In the genomic region with DNA sequence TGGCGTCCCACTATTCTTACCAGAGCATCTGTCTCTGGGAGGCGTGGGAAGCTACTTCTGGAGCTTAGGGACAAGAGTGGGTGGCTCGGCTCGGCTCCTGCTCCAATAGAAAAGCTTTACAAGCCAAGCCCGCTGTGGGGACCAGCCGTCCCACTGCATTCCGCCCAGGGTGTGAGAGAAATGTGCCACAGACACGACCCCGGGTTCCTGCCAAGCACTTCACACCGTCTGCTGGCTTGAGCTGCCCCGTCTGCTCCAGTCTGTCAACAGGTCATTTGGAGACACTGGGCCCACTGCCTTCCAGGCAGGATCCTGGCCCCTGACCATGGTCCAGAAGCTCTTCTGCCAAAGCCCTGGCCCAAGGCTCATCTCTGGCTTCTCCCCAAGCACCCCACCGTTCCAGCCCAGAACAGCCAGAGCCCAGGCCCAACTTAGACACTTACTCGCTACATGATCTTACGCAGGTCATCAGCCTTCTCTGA, we compare ENCODE assay signal across 16 cellular contexts. TPM values are rescaled to one million over a fixed set of nuclear protein-coding genes. Genes with fewer than 3 reads are reported as not detected.
DNase-seq lines count a peak whose midpoint lies in the region; ATAC-seq and TF ChIP-seq lines count a peak whose summit lies in the region.
"Had no signal": no experiment of that assay in that cellular context is flagged by ENCODE, and none has a peak within 500 bp of the region (broad histone marks: within the 10 kb centered on the region; RNA-seq: fewer than 3 reads in every experiment).

No MANE protein-coding gene starts in this region.

- H3K36me3 Mint-ChIP-seq in WTC11 = peaks cover 22% of the 10 kb centered on the region
- H3K36me3 Mint-ChIP-seq: activated naive CD8-positive, alpha-beta T cell had no signal

- POLR2A ChIA-PET in WTC11 (lab: Charles Lee) = no interaction called here
- POLR2A ChIA-PET in HEK293T (lab: Yijun Ruan, JAX) = no interaction called here

- peaks cover 29% of the 10 kb centered on the region for H3K4me1 Mint-ChIP-seq in WTC11

- no peaks in the 10 kb centered on the region for H3K9me3 Mint-ChIP-seq in WTC11
- H3K9me3 Mint-ChIP-seq: activated CD4-positive, alpha-beta memory T cell treated with anti-CD3 and anti-CD28 coated beads for 36 hours; naive B cell; T-cell had no signal

- H3K36me3 ChIP-seq in esophagus squamous epithelium = peaks cover 15 to 78% (median 20%) of the 10 kb centered on the region in 3 donors

- H3K27ac Mint-ChIP-seq in WTC11 = peak overlapping the region; percentile 34
- H3K27ac Mint-ChIP-seq: activated CD4-positive, alpha-beta memory T cell treated with anti-CD3 and anti-CD28 coated beads for 36 hours; activated naive CD8-positive, alpha-beta T cell; T-cell had no signal

- TF ChIP-seq CTCF in WTC11 (IDR thresholded peaks at IDR 0.05) (no peak), esophagus squamous epithelium (IDR thresholded peaks at IDR 0.05) (no peak)

- H3K4me1 ChIP-seq in esophagus squamous epithelium = peaks cover 17 to 78% (median 46%) of the 10 kb centered on the region in 3 donors

- 58 to 72% methylated on average over 2 to 7 of the region's 14 CpGs for WGBS in esophagus squamous epithelium, 2 donors

- no peaks in the 10 kb centered on the region for H3K27me3 Mint-ChIP-seq in WTC11 (ENCODE audit: low read depth)
- H3K27me3 Mint-ChIP-seq: activated CD4-positive, alpha-beta memory T cell treated with anti-CD3 and anti-CD28 coated beads for 36 hours; activated naive CD8-positive, alpha-beta T cell; naive B cell; T-cell had no signal

- no peaks in the 10 kb centered on the region for H3K27me3 ChIP-seq in esophagus squamous epithelium

- H3K27ac ChIP-seq in esophagus squamous epithelium (peak overlapping the region in 3 of 4 donors; percentile 6 to 75 (median 39)), temporal lobe (ENCODE audit: low read depth, low read length) (peak overlapping the region; percentile 45)

- ATAC-seq in WTC11 (no peak), GM21526 (IDR thresholded peaks at IDR 0.05; ENCODE audit: low FRiP score, unreplicated experiment) (no peak)
- ATAC-seq: T-cell had no signal

- H3K4me3 Mint-ChIP-seq in WTC11 = no peak overlapping the region
- H3K4me3 Mint-ChIP-seq: activated CD4-positive, alpha-beta memory T cell treated with anti-CD3 and anti-CD28 coated beads for 36 hours; activated naive CD8-positive, alpha-beta T cell; T-cell had no signal

- TF ChIP-seq POLR2A in esophagus squamous epithelium (IDR thresholded peaks at IDR 0.05) = no peak

- no peak overlapping the region for H3K4me3 ChIP-seq in esophagus squamous epithelium
- H3K4me3 ChIP-seq: HAP-1 had no signal

- H3K9me3 ChIP-seq in esophagus squamous epithelium = no peaks in the 10 kb centered on the region
- H3K9me3 ChIP-seq: HAP-1 had no signal

- CTCF ChIA-PET in WTC11 (lab: Charles Lee) = interaction anchor here (0.9 to 1.6 kb wide), 3 partner anchors 10 to 28 kb away, joined by 3 to 6 read pairs (median 3); no protein-coding TSS in a partner anchor
- CTCF ChIA-PET in HEK293T (lab: Yijun Ruan, JAX) = interaction anchor here (0.5 to 1.2 kb wide), 2 partner anchors 11 to 35 kb away, joined by 3 to 4 read pairs; no protein-coding TSS in a partner anchor

- intact Hi-C loops in esophagus squamous epithelium (cut with DNase I) = no loop called here

- DNase-seq in WTC11 (ENCODE audit: low spot score) (no peak), esophagus squamous epithelium (lab: John Stamatoyannopoulos, UW) (no peak), midbrain (lab: John Stamatoyannopoulos, UW) (peak; percentile 29), GM19238 (ENCODE audit: insufficient read length, low spot score) (no peak), HEK293T (ENCODE audit: extremely low spot score) (no peak), T-helper 9 cell (no peak)
- DNase-seq: activated CD4-positive, alpha-beta memory T cell treated with anti-CD3 and anti-CD28 coated beads for 36 hours; effector CD8-positive, alpha-beta T cell; naive B cell; stimulated activated CD4-positive, alpha-beta T cell treated with anti-CD3 and anti-CD28 coated beads, Interleukin-12 subunit alpha, Interleukin-12 subunit beta, amount 100 ng/mL, for 4 hours; stimulated activated CD8-positive, alpha-beta memory T cell treated with anti-CD3 and anti-CD28 coated beads, Interleukin-4, amount 100 ng/mL, for 48 hours; T-cell had no signal

TF ChIP-seq in WTC11, 78 proteins besides CTCF, POLR2A, EP300 and RAD21:
- TF ChIP-seq SP1 (CRISPR knock-in tag; conservative IDR thresholded peaks at IDR 0.05) (no peak), ELF4 (CRISPR knock-in tag; IDR thresholded peaks at IDR 0.05; ENCODE audit: low read depth) (no peak), TCF7 (CRISPR knock-in tag; IDR thresholded peaks at IDR 0.05; ENCODE audit: low read depth) (no peak), ZNF423 (CRISPR knock-in tag; IDR thresholded peaks at IDR 0.05) (no peak), ZNF263 (CRISPR knock-in tag; IDR thresholded peaks at IDR 0.05; ENCODE audit: low read depth) (no peak), ZNF219 (CRISPR knock-in tag; IDR thresholded peaks at IDR 0.05; ENCODE audit: borderline replicate concordance) (no peak)
- TF ChIP-seq, protein P1, sequence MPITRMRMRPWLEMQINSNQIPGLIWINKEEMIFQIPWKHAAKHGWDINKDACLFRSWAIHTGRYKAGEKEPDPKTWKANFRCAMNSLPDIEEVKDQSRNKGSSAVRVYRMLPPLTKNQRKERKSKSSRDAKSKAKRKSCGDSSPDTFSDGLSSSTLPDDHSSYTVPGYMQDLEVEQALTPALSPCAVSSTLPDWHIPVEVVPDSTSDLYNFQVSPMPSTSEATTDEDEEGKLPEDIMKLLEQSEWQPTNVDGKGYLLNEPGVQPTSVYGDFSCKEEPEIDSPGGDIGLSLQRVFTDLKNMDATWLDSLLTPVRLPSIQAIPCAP (CRISPR knock-in tag; IDR thresholded peaks at IDR 0.05) = no peak

TF ChIP-seq in HEK293T, 16 proteins besides CTCF, POLR2A, EP300 and RAD21:
- TF ChIP-seq FOXM1 (IDR thresholded peaks at IDR 0.05; ENCODE audit: borderline replicate concordance) (no peak), CTBP1 (IDR thresholded peaks at IDR 0.05; ENCODE audit: borderline replicate concordance) (no peak), ZNF384 (IDR thresholded peaks at IDR 0.05) (no peak), NFRKB (IDR thresholded peaks at IDR 0.05) (no peak), SP1 (IDR thresholded peaks at IDR 0.05) (no peak), FOXA1 (IDR thresholded peaks at IDR 0.05) (no peak), ELF4 (IDR thresholded peaks at IDR 0.05) (no peak)

RNA-seq across cellular contexts. Expression of a gene that starts 6.5 kb away (rescaled TPM):
- total RNA-seq in WTC11 (2021) (23.4 to 26.1 TPM (median 24.1 TPM) in 3 replicates), esophagus squamous epithelium (10 to 100 TPM in 1 of 4 donors, 1 to 10 TPM in 3; 5.6 to 12.6 (median 9.3) TPM), temporal lobe (8.6 TPM)

RNA-seq across cellular contexts. Expression of a gene that starts 6.9 kb away (rescaled TPM):
- total RNA-seq in WTC11 (2021) = 126 to 144 TPM (median 137 TPM) in 3 replicates
- 10 to 100 TPM; 60.1 to 86.4 (median 69.7) TPM for total RNA-seq in esophagus squamous epithelium
- total RNA-seq in temporal lobe = 89.5 TPM

RNA-seq across cellular contexts. Expression of a gene that starts 22.4 kb away (rescaled TPM):
- total RNA-seq in WTC11 (2021) (78.5 to 100 TPM (median 81.5 TPM) in 3 replicates), esophagus squamous epithelium (10 to 100 TPM; 28.8 to 54.2 (median 31.8) TPM), temporal lobe (8.9 TPM)

RNA-seq across cellular contexts. Expression of a gene that starts 49.1 kb away (rescaled TPM):
- total RNA-seq in WTC11 (2021) (173 to 239 TPM (median 187 TPM) in 3 replicates), esophagus squamous epithelium (100 to 1,000 TPM in 3 of 4 donors, 10 to 100 TPM in 1; 97.3 to 156 (median 114) TPM), temporal lobe (2.2 TPM)
